12 cellular contexts compared by ENCODE assay signal in the genomic region with DNA sequence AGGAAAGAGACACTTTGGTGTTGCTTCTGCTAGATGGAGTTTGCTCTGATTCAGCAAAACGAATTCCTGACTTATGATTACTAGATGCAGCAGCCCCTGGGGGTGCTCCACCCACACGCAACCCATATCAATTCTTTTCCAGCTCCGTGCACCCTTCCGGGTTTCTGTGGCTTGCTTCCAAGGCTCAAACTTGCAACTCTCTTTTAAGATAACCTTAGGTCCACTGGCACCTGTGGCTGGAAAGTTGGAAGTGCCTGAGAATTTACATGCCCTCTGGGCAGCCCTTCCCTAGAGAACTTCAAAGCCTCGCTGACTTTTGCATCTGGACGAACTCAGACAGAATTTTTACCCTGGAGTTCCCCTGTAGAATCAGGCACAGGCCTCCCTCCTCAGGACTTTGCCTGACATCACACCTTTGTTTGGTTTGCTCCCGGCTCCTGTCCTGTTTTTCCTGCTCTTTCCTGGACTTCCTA.
DNase-seq lines count a peak whose midpoint lies in the region; ATAC-seq and TF ChIP-seq lines count a peak whose summit lies in the region.
"Had no signal": no experiment of that assay in that cellular context is flagged by ENCODE, and none has a peak within 500 bp of the region (broad histone marks: within the 10 kb centered on the region; RNA-seq: fewer than 3 reads in every experiment).

No MANE protein-coding gene starts in this region.

- H3K4me1 ChIP-seq in duodenal mucosa (ENCODE audit: control insufficient read depth in 1 of 2, insufficient read depth in 2 of 2, low read length in 2 of 2) (peaks cover 20 to 27% of the 10 kb centered on the region in 2 donors), Peyer's patch (peaks cover 0 to 16% (median 8%) of the 10 kb centered on the region in 4 donors)

- no peaks in the 10 kb centered on the region for H3K27me3 Mint-ChIP-seq in mesothelial cell of epicardium (ENCODE audit: low read depth)

- peaks cover 16% of the 10 kb centered on the region for H3K4me1 Mint-ChIP-seq in mesothelial cell of epicardium

- H3K27ac ChIP-seq in duodenal mucosa (ENCODE audit: low read depth, low read length) (no peak overlapping the region), Peyer's patch (no peak overlapping the region)

- H3K9me3 ChIP-seq in duodenal mucosa (ENCODE audit: control insufficient read depth in 1 of 2, low read length in 2 of 2): no peaks in the 10 kb centered on the region
- H3K9me3 ChIP-seq in Peyer's patch: no peaks in the 10 kb centered on the region

- H3K27me3 ChIP-seq in duodenal mucosa (ENCODE audit: control insufficient read depth in 1 of 2, insufficient read depth in 2 of 2, low read length in 2 of 2) (no peaks in the 10 kb centered on the region), Peyer's patch (no peaks in the 10 kb centered on the region)

- H3K9ac ChIP-seq in duodenal mucosa (ENCODE audit: low read depth in 1 of 2, low read length in 2 of 2): no peak overlapping the region

- H3K27ac Mint-ChIP-seq in mesothelial cell of epicardium: peak overlapping the region; percentile 22

- TF ChIP-seq CTCF in mesothelial cell of epicardium (IDR thresholded peaks at IDR 0.05; ENCODE audit: unreplicated experiment) (no peak), Peyer's patch (IDR thresholded peaks at IDR 0.05) (peak in 2 of 6 experiments; percentile 10 to 13)

- no peak for TF ChIP-seq POLR2A in Peyer's patch (IDR thresholded peaks at IDR 0.05)

- no peaks in the 10 kb centered on the region for H3K9me3 Mint-ChIP-seq in mesothelial cell of epicardium
- H3K9me3 Mint-ChIP-seq: neural crest cell had no signal

- no peak overlapping the region for H3K4me3 Mint-ChIP-seq in mesothelial cell of epicardium
- H3K4me3 Mint-ChIP-seq: neural crest cell had no signal

- no peaks in the 10 kb centered on the region for H3K36me3 Mint-ChIP-seq in mesothelial cell of epicardium

- H3K36me3 ChIP-seq in duodenal mucosa (ENCODE audit: control insufficient read depth in 1 of 2, insufficient read depth in 2 of 2, low read length in 2 of 2) (no peaks in the 10 kb centered on the region), Peyer's patch (no peaks in the 10 kb centered on the region)

- H3K4me3 ChIP-seq in duodenal mucosa (ENCODE audit: low read depth in 1 of 2, low read length in 2 of 2): peak overlapping the region; percentile 1 to 11
- no peak overlapping the region for H3K4me3 ChIP-seq in Peyer's patch

- DNase-seq in DMS 273 (lab: John Stamatoyannopoulos, UW; ENCODE audit: unreplicated experiment): peak; percentile 25
- DNase-seq in NCI-H226: peak; percentile 99
- no peak for DNase-seq in mesothelial cell of epicardium (ENCODE audit: low spot score in 2 of 2, unreplicated experiment in 2 of 2)
- no peak for DNase-seq in retina
- no peak for DNase-seq in Peyer's patch
- no peak for DNase-seq in activated naive CD4-positive, alpha-beta T cell treated with anti-CD3 and anti-CD28 coated beads, Interleukin-2, amount 50 U/mL, for 16 hours
- DNase-seq: activated CD4-positive, alpha-beta T cell treated with anti-CD3 and anti-CD28 coated beads for 48 hours; effector memory CD4-positive, alpha-beta T cell; NCI-H1105 had no signal

- ATAC-seq in HG02588 (IDR thresholded peaks at IDR 0.05; ENCODE audit: unreplicated experiment): no peak

Comparison
In these comparisons a context has a peak if more than half of its experiments do, and no peak if none do; other contexts are left out.
1. DNase-seq: peak in DMS 273 (single experiment) and NCI-H226 (single experiment); none in mesothelial cell of epicardium (0 of 2), retina (single experiment), Peyer's patch (0 of 3) and activated naive CD4-positive, alpha-beta T cell treated with anti-CD3 and anti-CD28 coated beads, Interleukin-2, amount 50 U/mL, for 16 hours (single experiment).
2. H3K4me3 ChIP-seq: peak in duodenal mucosa (2 of 2); none in Peyer's patch (0 of 4).